In genomic region chr5:107476783-107477182, GRCh38 we compare ENCODE assay signal across 2 cellular contexts.
A peak's percentile ranks its signal among the peaks of the same experiment; 100 is the strongest.
TF ChIP-seq lines count a peak whose summit lies in the region.

No MANE protein-coding gene starts in this region.

TF ChIP-seq in IMR-90, 13 proteins besides CTCF, POLR2A, EP300 and RAD21:
- TF ChIP-seq RFX5 (IDR thresholded peaks at IDR 0.05; ENCODE audit: low read depth, low read length) (no peak), CEBPB (IDR thresholded peaks at IDR 0.05; ENCODE audit: low read depth, low read length) (peak; percentile 13; the same call in 1 of the 2 replicates), RCOR1 (IDR thresholded peaks at IDR 0.05; ENCODE audit: insufficient replicate concordance, low read length) (no peak), USF2 (IDR thresholded peaks at IDR 0.05; ENCODE audit: low read depth, low read length) (no peak), CHD1 (IDR thresholded peaks at IDR 0.05; ENCODE audit: low read depth, low read length) (no peak), MAFK (IDR thresholded peaks at IDR 0.05; ENCODE audit: low read depth, low read length) (no peak)
TF ChIP-seq in IMR-90: peak in this region for 1.

TF ChIP-seq in H1, 55 proteins besides CTCF, POLR2A, EP300 and RAD21 (continued from another document):
- TF ChIP-seq CBX5 (IDR thresholded peaks at IDR 0.05; ENCODE audit: low read depth, low read length) (no peak), YY1 (IDR thresholded peaks at IDR 0.05; ENCODE audit: low read depth, low read length) (no peak), SIN3A (conservative IDR thresholded peaks at IDR 0.05 in 1 of 2, IDR thresholded peaks at IDR 0.05 in 1 of 2; ENCODE audit: low read depth in 1 of 2, low read length in 2 of 2) (no peak), RXRA (IDR thresholded peaks at IDR 0.05; ENCODE audit: insufficient read depth, low read depth, low read length) (no peak), ZNF274 (IDR thresholded peaks at IDR 0.05; ENCODE audit: borderline replicate concordance, extremely low read depth, low read length) (no peak), BACH1 (IDR thresholded peaks at IDR 0.05; ENCODE audit: low read length) (no peak), TEAD4 (IDR thresholded peaks at IDR 0.05; ENCODE audit: low read depth, low read length) (no peak), ATF2 (IDR thresholded peaks at IDR 0.05; ENCODE audit: low read length) (no peak), USF2 (IDR thresholded peaks at IDR 0.05; ENCODE audit: low read length) (no peak), SIRT6 (IDR thresholded peaks at IDR 0.05; ENCODE audit: low read length) (no peak), E2F6 (IDR thresholded peaks at IDR 0.05) (no peak), CTBP2 (IDR thresholded peaks at IDR 0.05; ENCODE audit: borderline replicate concordance, insufficient read depth, insufficient read length, low read length) (no peak), TAF7 (optimal IDR thresholded peaks at IDR 0.05; ENCODE audit: borderline replicate concordance, low read depth, low read length) (no peak), SP4 (IDR thresholded peaks at IDR 0.05; ENCODE audit: low read length) (no peak), SP2 (IDR thresholded peaks at IDR 0.05; ENCODE audit: low read length) (no peak), SRF (IDR thresholded peaks at IDR 0.05; ENCODE audit: low read depth, low read length) (no peak)
- TF ChIP-seq, protein P1, sequence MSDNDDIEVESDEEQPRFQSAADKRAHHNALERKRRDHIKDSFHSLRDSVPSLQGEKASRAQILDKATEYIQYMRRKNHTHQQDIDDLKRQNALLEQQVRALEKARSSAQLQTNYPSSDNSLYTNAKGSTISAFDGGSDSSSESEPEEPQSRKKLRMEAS (IDR thresholded peaks at IDR 0.05) = no peak
- TF ChIP-seq, protein P2, sequence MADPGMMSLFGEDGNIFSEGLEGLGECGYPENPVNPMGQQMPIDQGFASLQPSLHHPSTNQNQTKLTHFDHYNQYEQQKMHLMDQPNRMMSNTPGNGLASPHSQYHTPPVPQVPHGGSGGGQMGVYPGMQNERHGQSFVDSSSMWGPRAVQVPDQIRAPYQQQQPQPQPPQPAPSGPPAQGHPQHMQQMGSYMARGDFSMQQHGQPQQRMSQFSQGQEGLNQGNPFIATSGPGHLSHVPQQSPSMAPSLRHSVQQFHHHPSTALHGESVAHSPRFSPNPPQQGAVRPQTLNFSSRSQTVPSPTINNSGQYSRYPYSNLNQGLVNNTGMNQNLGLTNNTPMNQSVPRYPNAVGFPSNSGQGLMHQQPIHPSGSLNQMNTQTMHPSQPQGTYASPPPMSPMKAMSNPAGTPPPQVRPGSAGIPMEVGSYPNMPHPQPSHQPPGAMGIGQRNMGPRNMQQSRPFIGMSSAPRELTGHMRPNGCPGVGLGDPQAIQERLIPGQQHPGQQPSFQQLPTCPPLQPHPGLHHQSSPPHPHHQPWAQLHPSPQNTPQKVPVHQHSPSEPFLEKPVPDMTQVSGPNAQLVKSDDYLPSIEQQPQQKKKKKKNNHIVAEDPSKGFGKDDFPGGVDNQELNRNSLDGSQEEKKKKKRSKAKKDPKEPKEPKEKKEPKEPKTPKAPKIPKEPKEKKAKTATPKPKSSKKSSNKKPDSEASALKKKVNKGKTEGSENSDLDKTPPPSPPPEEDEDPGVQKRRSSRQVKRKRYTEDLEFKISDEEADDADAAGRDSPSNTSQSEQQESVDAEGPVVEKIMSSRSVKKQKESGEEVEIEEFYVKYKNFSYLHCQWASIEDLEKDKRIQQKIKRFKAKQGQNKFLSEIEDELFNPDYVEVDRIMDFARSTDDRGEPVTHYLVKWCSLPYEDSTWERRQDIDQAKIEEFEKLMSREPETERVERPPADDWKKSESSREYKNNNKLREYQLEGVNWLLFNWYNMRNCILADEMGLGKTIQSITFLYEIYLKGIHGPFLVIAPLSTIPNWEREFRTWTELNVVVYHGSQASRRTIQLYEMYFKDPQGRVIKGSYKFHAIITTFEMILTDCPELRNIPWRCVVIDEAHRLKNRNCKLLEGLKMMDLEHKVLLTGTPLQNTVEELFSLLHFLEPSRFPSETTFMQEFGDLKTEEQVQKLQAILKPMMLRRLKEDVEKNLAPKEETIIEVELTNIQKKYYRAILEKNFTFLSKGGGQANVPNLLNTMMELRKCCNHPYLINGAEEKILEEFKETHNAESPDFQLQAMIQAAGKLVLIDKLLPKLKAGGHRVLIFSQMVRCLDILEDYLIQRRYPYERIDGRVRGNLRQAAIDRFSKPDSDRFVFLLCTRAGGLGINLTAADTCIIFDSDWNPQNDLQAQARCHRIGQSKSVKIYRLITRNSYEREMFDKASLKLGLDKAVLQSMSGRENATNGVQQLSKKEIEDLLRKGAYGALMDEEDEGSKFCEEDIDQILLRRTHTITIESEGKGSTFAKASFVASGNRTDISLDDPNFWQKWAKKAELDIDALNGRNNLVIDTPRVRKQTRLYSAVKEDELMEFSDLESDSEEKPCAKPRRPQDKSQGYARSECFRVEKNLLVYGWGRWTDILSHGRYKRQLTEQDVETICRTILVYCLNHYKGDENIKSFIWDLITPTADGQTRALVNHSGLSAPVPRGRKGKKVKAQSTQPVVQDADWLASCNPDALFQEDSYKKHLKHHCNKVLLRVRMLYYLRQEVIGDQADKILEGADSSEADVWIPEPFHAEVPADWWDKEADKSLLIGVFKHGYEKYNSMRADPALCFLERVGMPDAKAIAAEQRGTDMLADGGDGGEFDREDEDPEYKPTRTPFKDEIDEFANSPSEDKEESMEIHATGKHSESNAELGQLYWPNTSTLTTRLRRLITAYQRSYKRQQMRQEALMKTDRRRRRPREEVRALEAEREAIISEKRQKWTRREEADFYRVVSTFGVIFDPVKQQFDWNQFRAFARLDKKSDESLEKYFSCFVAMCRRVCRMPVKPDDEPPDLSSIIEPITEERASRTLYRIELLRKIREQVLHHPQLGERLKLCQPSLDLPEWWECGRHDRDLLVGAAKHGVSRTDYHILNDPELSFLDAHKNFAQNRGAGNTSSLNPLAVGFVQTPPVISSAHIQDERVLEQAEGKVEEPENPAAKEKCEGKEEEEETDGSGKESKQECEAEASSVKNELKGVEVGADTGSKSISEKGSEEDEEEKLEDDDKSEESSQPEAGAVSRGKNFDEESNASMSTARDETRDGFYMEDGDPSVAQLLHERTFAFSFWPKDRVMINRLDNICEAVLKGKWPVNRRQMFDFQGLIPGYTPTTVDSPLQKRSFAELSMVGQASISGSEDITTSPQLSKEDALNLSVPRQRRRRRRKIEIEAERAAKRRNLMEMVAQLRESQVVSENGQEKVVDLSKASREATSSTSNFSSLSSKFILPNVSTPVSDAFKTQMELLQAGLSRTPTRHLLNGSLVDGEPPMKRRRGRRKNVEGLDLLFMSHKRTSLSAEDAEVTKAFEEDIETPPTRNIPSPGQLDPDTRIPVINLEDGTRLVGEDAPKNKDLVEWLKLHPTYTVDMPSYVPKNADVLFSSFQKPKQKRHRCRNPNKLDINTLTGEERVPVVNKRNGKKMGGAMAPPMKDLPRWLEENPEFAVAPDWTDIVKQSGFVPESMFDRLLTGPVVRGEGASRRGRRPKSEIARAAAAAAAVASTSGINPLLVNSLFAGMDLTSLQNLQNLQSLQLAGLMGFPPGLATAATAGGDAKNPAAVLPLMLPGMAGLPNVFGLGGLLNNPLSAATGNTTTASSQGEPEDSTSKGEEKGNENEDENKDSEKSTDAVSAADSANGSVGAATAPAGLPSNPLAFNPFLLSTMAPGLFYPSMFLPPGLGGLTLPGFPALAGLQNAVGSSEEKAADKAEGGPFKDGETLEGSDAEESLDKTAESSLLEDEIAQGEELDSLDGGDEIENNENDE (IDR thresholded peaks at IDR 0.05; ENCODE audit: insufficient replicate concordance, low read length) = no peak
